8 cellular contexts compared by ENCODE assay signal in the genomic region with DNA sequence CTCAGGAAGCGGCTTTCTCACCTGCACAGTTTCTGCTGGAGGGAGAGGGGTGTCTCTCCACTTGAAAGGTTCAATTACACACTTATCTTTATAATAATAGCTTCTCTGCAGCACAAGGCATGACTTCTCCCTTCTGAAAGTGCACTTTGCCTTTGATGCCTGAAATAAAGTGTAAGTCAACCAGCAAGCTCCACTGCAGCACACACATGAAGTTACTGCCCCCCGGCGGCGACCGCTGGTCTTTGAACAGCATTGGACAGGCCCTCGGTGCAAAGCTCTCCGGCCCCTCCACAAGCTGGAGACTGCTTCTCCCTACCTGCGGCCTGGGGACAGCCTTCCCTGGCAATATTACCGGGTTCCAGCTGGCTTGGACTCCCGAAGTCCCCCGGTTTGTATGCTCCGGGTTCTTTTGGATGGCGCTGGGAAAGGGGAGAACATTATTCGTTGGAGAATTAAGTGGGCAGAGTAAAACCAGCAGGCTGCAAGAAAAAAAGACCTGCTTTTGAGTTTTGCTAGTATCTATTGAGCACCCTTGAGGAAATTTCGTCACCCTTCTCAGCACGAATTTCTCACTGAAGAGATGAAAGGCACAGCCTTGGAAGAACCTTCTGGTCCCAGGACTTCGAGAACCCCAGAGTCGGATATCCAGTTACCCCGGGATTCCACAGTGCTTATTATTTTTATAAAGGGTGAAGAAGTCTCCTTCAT. TPM values are rescaled to one million over a fixed set of nuclear protein-coding genes. Genes with fewer than 3 reads are reported as not detected.
DNase-seq lines count a peak whose midpoint lies in the region; ATAC-seq and TF ChIP-seq lines count a peak whose summit lies in the region.

No MANE protein-coding gene starts in this region.

- no TSS peak for BruUV-seq in A673 (replicated peaks; lab: Mats Ljungman, UMichigan)

- TF ChIP-seq CTCF in A673 (conservative IDR thresholded peaks at IDR 0.05; ENCODE audit: low read depth, low read length) (peak; percentile 74), heart left ventricle (IDR thresholded peaks at IDR 0.05) (peak; percentile 60 to 85 (median 81))

- CTCF ChIA-PET in A673 (lab: Charles Lee) = interaction anchor here (0.7 to 1.7 kb wide), 2 partner anchors 10 to 92 kb away, joined by 3 to 23 read pairs; no protein-coding TSS in a partner anchor

- POLR2A ChIA-PET in A673 (lab: Charles Lee; ENCODE audit: low non-redundant PET) = no interaction called here

- H3K4me1 Mint-ChIP-seq in activated naive CD8-positive, alpha-beta T cell treated with anti-CD3 and anti-CD28 coated beads, Interleukin-2, amount 50 U/mL, for 24 hours = no peaks in the 10 kb centered on the region

- H3K4me3 Mint-ChIP-seq in activated naive CD8-positive, alpha-beta T cell treated with anti-CD3 and anti-CD28 coated beads, Interleukin-2, amount 50 U/mL, for 24 hours = no peak overlapping the region

- TF ChIP-seq POLR2A in heart left ventricle (IDR thresholded peaks at IDR 0.05) = no peak

- peak; percentile 61 for ATAC-seq in GM19043 (IDR thresholded peaks at IDR 0.05; ENCODE audit: low read depth, unreplicated experiment)
- ATAC-seq in activated naive CD8-positive, alpha-beta T cell treated with anti-CD3 and anti-CD28 coated beads, Interleukin-2, amount 50 U/mL, for 24 hours = peak; percentile 77
- ATAC-seq in heart left ventricle = peak; percentile 94 to 97 (median 96)
- ATAC-seq in GM21381 (IDR thresholded peaks at IDR 0.05; ENCODE audit: unreplicated experiment) = no peak

- 34 to 41% (median 37%) methylated on average over 14 to 19 of the region's 19 CpGs for WGBS in heart left ventricle, 4 donors

- H3K9me3 Mint-ChIP-seq in activated naive CD8-positive, alpha-beta T cell treated with anti-CD3 and anti-CD28 coated beads, Interleukin-2, amount 50 U/mL, for 24 hours = no peaks in the 10 kb centered on the region

- H3K27me3 Mint-ChIP-seq in activated naive CD8-positive, alpha-beta T cell treated with anti-CD3 and anti-CD28 coated beads, Interleukin-2, amount 50 U/mL, for 24 hours = no peaks in the 10 kb centered on the region

- intact Hi-C loops in A673 (cut with micrococcal nuclease; ENCODE audit: unreplicated experiment) (no loop called here), heart left ventricle (cut with DNase I) (loop anchor here in 5 of 10 donors (1.0 to 5.0 kb wide), 3 partner anchors 81 to 93 kb away; partner anchors contain the start of gene KCNE1 (in 1 of the 5))

- DNase-seq in A673 (ENCODE audit: low spot score) = peak; percentile 58
- peak; percentile 93 for DNase-seq in NCI-H1105 (lab: John Stamatoyannopoulos, UW)
- peak; percentile 73 for DNase-seq in SW480 (ENCODE audit: low spot score)
- DNase-seq in activated naive CD8-positive, alpha-beta T cell treated with anti-CD3 and anti-CD28 coated beads, Interleukin-2, amount 50 U/mL, for 24 hours = peak; percentile 77
- DNase-seq in heart left ventricle = peak; percentile 80 to 90 (median 83)
- DNase-seq in pulmonary artery endothelial cell (ENCODE audit: low read depth, low spot score) = peak; percentile 15

- H3K4me3 ChIP-seq in A673 (ENCODE audit: low read depth, low read length, poor library complexity, severe bottlenecking) (no peak overlapping the region), heart left ventricle (no peak overlapping the region)

- H3K36me3 ChIP-seq in A673 (ENCODE audit: insufficient read depth, low read length, poor library complexity, severe bottlenecking) (no peaks in the 10 kb centered on the region), heart left ventricle (no peaks in the 10 kb centered on the region)

- H3K4me1 ChIP-seq in A673 (ENCODE audit: insufficient read depth, low read length, poor library complexity, severe bottlenecking) = no peaks in the 10 kb centered on the region
- peaks cover 0 to 25% (median 6%) of the 10 kb centered on the region in 12 donors for H3K4me1 ChIP-seq in heart left ventricle

- H3K27ac ChIP-seq in A673 (ENCODE audit: low read depth, low read length, poor library complexity, severe bottlenecking) = no peak overlapping the region
- peak overlapping the region in 2 of 12 donors; percentile 22 to 63 for H3K27ac ChIP-seq in heart left ventricle

- no peaks in the 10 kb centered on the region for H3K9me3 ChIP-seq in A673 (ENCODE audit: low read depth, low read length, poor library complexity, severe bottlenecking)
- peaks cover 0 to 5% (median 0%) of the 10 kb centered on the region in 12 donors for H3K9me3 ChIP-seq in heart left ventricle

- H3K36me3 Mint-ChIP-seq in activated naive CD8-positive, alpha-beta T cell treated with anti-CD3 and anti-CD28 coated beads, Interleukin-2, amount 50 U/mL, for 24 hours (ENCODE audit: low read depth) = no peaks in the 10 kb centered on the region

- H3K27me3 ChIP-seq in A673 (replicated peaks; ENCODE audit: insufficient read depth, low read depth, low read length, poor library complexity) (no peaks in the 10 kb centered on the region), heart left ventricle (no peaks in the 10 kb centered on the region)

- no peak overlapping the region for H3K27ac Mint-ChIP-seq in activated naive CD8-positive, alpha-beta T cell treated with anti-CD3 and anti-CD28 coated beads, Interleukin-2, amount 50 U/mL, for 24 hours

RNA-seq across cellular contexts. Expression of gene RCAN1, which starts 11.8 kb away (rescaled TPM):
- total RNA-seq in A673 (2021) (5.4 and 8.2 TPM in 2 replicates), heart left ventricle (100 to 1,000 TPM in 1 of 9 donors, 10 to 100 TPM in 8; 33.7 to 102 (median 57.6) TPM), pulmonary artery endothelial cell (20.6 and 22.0 TPM in 2 replicates)
- polyA plus RNA-seq in heart left ventricle = 10 to 100 TPM; 56.3 to 99.1 TPM

Comparison
In these comparisons a context has a peak if more than half of its experiments do, and no peak if none do; other contexts are left out.
1. DNase-seq: peak in every context shown above with its lines; median percentile 93 in NCI-H1105; 83 in heart left ventricle; 77 in activated naive CD8-positive, alpha-beta T cell treated with anti-CD3 and anti-CD28 coated beads, Interleukin-2, amount 50 U/mL, for 24 hours; 73 in SW480; 58 in A673; 15 in pulmonary artery endothelial cell.